ENCODE assay signal across 8 cellular contexts in the genomic region with DNA sequence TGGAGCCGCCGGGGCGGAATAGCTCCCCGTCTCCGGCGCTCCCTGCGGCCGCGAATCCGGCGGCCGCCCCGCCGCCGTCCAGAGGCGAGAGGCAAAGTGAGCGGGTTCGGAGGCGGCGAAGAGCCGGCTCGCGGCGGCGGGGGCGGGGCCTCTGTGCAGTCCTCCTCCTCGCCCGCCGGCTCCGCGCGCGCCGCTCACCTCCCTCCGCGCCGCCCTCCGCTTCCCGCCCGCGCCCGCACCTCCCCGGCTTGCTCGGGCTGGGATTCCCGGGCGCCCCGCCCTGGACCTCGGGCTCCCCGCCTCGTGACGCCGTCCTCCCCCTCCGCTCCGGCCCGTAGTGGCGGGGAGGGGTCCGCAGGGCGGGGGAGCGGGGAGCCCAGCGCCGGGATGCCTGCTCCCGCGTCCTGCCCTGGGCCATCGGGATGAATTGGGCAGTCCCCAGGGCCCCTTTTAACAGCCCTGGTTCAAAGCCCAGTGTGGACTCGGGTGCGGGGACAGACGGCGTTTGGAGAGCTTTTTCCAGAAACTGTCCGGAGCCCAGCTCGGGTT. TPM values are rescaled to one million over a fixed set of nuclear protein-coding genes. Genes with fewer than 3 reads are reported as not detected.
DNase-seq lines count a peak whose midpoint lies in the region; ATAC-seq and TF ChIP-seq lines count a peak whose summit lies in the region.

A gene with protein sequence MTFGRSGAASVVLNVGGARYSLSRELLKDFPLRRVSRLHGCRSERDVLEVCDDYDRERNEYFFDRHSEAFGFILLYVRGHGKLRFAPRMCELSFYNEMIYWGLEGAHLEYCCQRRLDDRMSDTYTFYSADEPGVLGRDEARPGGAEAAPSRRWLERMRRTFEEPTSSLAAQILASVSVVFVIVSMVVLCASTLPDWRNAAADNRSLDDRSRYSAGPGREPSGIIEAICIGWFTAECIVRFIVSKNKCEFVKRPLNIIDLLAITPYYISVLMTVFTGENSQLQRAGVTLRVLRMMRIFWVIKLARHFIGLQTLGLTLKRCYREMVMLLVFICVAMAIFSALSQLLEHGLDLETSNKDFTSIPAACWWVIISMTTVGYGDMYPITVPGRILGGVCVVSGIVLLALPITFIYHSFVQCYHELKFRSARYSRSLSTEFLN (minus strand): TSS at position 98 of the 549 bp plus-strand sequence. CDS start 481 bp downstream, outside the sequence.

- H3K4me1 Mint-ChIP-seq in activated T-cell treated with anti-CD3 and anti-CD28 coated beads, Interleukin-2, amount 50 U/mL, for 72 hours (ENCODE audit: low read depth) = peaks cover 17% of the 10 kb centered on the region

- H3K4me3 ChIP-seq in ACC112 (ENCODE audit: low read depth, low read length) (peak within 1 kb of the TSS; percentile 82), HL-60 (replicated peaks; ENCODE audit: insufficient read depth, low read length) (peak within 1 kb of the TSS; percentile 43), OCI-LY1 (ENCODE audit: low read depth, low read length, poor library complexity, severe bottlenecking) (peak within 1 kb of the TSS; percentile 68), fibroblast of the aortic adventitia (ENCODE audit: low read depth, low read length) (peak within 1 kb of the TSS; percentile 56), neutrophil (ENCODE audit: low read depth in 1 of 2, low read length in 1 of 2) (peak within 1 kb of the TSS; percentile 49 to 62), transverse colon (peak within 1 kb of the TSS; percentile 23 to 70 (median 64))

- ATAC-seq in GM19025 (IDR thresholded peaks at IDR 0.05; ENCODE audit: low read depth, unreplicated experiment) = peak; percentile 65
- ATAC-seq in activated T-cell treated with anti-CD3 and anti-CD28 coated beads, Interleukin-2, amount 50 U/mL, for 72 hours (replicated peaks in 1 of 2) = peak; percentile 85 to 86

- peaks cover 8% of the 10 kb centered on the region; the same call in 1 of the 2 replicates for H3F3A ChIP-seq in OCI-LY1 (ENCODE audit: insufficient read depth, low read length)

- H3K4me1 ChIP-seq in ACC112 (ENCODE audit: control insufficient read depth, insufficient read depth, low read length, unreplicated experiment) (peaks cover 5% of the 10 kb centered on the region), OCI-LY1 (ENCODE audit: insufficient read depth, low read length, severe bottlenecking) (peaks cover 51% of the 10 kb centered on the region), neutrophil (ENCODE audit: control insufficient read depth in 1 of 2, insufficient read depth in 1 of 2, low read depth in 1 of 2, low read length in 1 of 2) (peaks cover 20 to 23% of the 10 kb centered on the region in 2 experiments), transverse colon (peaks cover 0 to 20% (median 13%) of the 10 kb centered on the region in 4 donors)

- peaks cover 28% of the 10 kb centered on the region for H3K27me3 ChIP-seq in ACC112 (ENCODE audit: insufficient read depth, low read length)
- peaks cover 20% of the 10 kb centered on the region for H3K27me3 ChIP-seq in HL-60 (ENCODE audit: insufficient read depth, poor library complexity, severe bottlenecking)
- no peaks in the 10 kb centered on the region for H3K27me3 ChIP-seq in OCI-LY1 (ENCODE audit: insufficient read depth, low read length)
- H3K27me3 ChIP-seq in neutrophil = peaks cover 92% of the 10 kb centered on the region
- peaks cover 31% of the 10 kb centered on the region for H3K27me3 ChIP-seq in transverse colon

- H3K4me2 ChIP-seq in OCI-LY1 (ENCODE audit: low read length) = peak within 1 kb of the TSS; percentile 84

- no peaks in the 10 kb centered on the region for H3K9me2 ChIP-seq in OCI-LY1 (ENCODE audit: low read depth, low read length)

- H3K36me3 ChIP-seq in ACC112 (ENCODE audit: insufficient read depth, low read length) (no peaks in the 10 kb centered on the region), OCI-LY1 (ENCODE audit: insufficient read depth, low read length) (no peaks in the 10 kb centered on the region), neutrophil (no peaks in the 10 kb centered on the region), transverse colon (no peaks in the 10 kb centered on the region)

- H3K9me3 ChIP-seq in OCI-LY1 (ENCODE audit: low read length) (no peaks in the 10 kb centered on the region), neutrophil (no peaks in the 10 kb centered on the region), transverse colon (no peaks in the 10 kb centered on the region)

- H3K79me2 ChIP-seq in ACC112 (ENCODE audit: control insufficient read depth, insufficient read depth, low read length, unreplicated experiment) (no peaks in the 10 kb centered on the region), OCI-LY1 (ENCODE audit: insufficient read depth, low read length) (no peaks in the 10 kb centered on the region)

- H3K27me3 Mint-ChIP-seq in activated T-cell treated with anti-CD3 and anti-CD28 coated beads, Interleukin-2, amount 50 U/mL, for 72 hours (ENCODE audit: low read depth) = peaks cover 18% of the 10 kb centered on the region

- peak; percentile 19 for TF ChIP-seq POLR2A in transverse colon (IDR thresholded peaks at IDR 0.05)

- H3K9me3 Mint-ChIP-seq in activated T-cell treated with anti-CD3 and anti-CD28 coated beads, Interleukin-2, amount 50 U/mL, for 72 hours = no peaks in the 10 kb centered on the region

- H2AFZ ChIP-seq in ACC112 (ENCODE audit: low read length, unreplicated experiment) (peak within 1 kb of the TSS; percentile 83), OCI-LY1 (ENCODE audit: low read length) (peak within 1 kb of the TSS; percentile 72; the same call in 1 of the 2 replicates)

- no peak for TF ChIP-seq EP300 in transverse colon (IDR thresholded peaks at IDR 0.05; ENCODE audit: low read depth)

- H3K27ac Mint-ChIP-seq in activated T-cell treated with anti-CD3 and anti-CD28 coated beads, Interleukin-2, amount 50 U/mL, for 72 hours = peak within 1 kb of the TSS; percentile 77

- peak within 1 kb of the TSS; percentile 96 to 100 for H3K4me3 Mint-ChIP-seq in activated T-cell treated with anti-CD3 and anti-CD28 coated beads, Interleukin-2, amount 50 U/mL, for 72 hours

- H3K27ac ChIP-seq in ACC112 (ENCODE audit: low read depth, low read length) (no peak within 1 kb of the TSS), HL-60 (replicated peaks) (no peak within 1 kb of the TSS), OCI-LY1 (ENCODE audit: low read depth, low read length, poor library complexity, severe bottlenecking) (peak within 1 kb of the TSS; percentile 69), neutrophil (no peak within 1 kb of the TSS), transverse colon (peak within 1 kb of the TSS; percentile 77 to 84 (median 82))

- H3K36me3 Mint-ChIP-seq in activated T-cell treated with anti-CD3 and anti-CD28 coated beads, Interleukin-2, amount 50 U/mL, for 72 hours (ENCODE audit: insufficient read depth in 2 of 2) = peaks cover 0 to 2% of the 10 kb centered on the region in 2 donors

- in situ Hi-C loops in transverse colon (cut with MboI; ENCODE audit: low pct_ligation_motif_present in 1 of 4, low pct_unique_long_range_greater_than_20kb in 1 of 4, low sequenced_read_pairs in 3 of 4) = no loop called here

- peak within 1 kb of the TSS; percentile 86 for H3K9ac ChIP-seq in OCI-LY1 (ENCODE audit: low read length)

- TF ChIP-seq CTCF in HL-60 (IDR thresholded peaks at IDR 0.05; ENCODE audit: insufficient read depth, low read length) (no peak), OCI-LY1 (IDR thresholded peaks at IDR 0.05; ENCODE audit: low read length) (no peak), fibroblast of the aortic adventitia (IDR thresholded peaks at IDR 0.05; ENCODE audit: insufficient read depth, low read length) (no peak), neutrophil (IDR thresholded peaks at IDR 0.05) (no peak), transverse colon (IDR thresholded peaks at IDR 0.05) (no peak)

- peak; percentile 28 to 36 for DNase-seq in HL-60 (ENCODE audit: low read depth in 1 of 2, low spot score in 1 of 2)
- peak; percentile 76 to 82 for DNase-seq in activated T-cell treated with anti-CD3 and anti-CD28 coated beads, Interleukin-2, amount 50 U/mL, for 72 hours
- no peak for DNase-seq in fibroblast of the aortic adventitia (ENCODE audit: low read depth)
- peak; percentile 84 for DNase-seq in transverse colon

- no peaks in the 10 kb centered on the region for H4K20me1 ChIP-seq in OCI-LY1 (ENCODE audit: insufficient read depth, low read length)

- WGBS in transverse colon (ENCODE audit: low coverage in 1 of 2), 2 donors = 1% methylated on average over 50 of the region's 70 CpGs; no CpG with 5 or more reads in 1 of the 2 donors

- intact Hi-C loops in transverse colon (cut with DNase I; ENCODE audit: low total_unique reads) = no loop called here

RNA-seq across cellular contexts. Expression of the gene that starts here (rescaled TPM):
- total RNA-seq in activated T-cell treated with anti-CD3 and anti-CD28 coated beads, Interleukin-2, amount 50 U/mL, for 72 hours = under 1 TPM; 0.16 to 0.22 TPM
- total RNA-seq in fibroblast of the aortic adventitia (ENCODE audit: low replicate concordance) (under 0.01 TPM in 1 of 2 replicates, not detected in the other), transverse colon (10 to 100 TPM; 11.3 to 25.4 (median 18.5) TPM)

Comparison
In these comparisons a context has a peak if more than half of its experiments do, and no peak if none do; other contexts are left out.
1. RNA of the gene that starts here (total RNA-seq): 11.3 to 25.4 TPM in transverse colon; 0.16 to 0.22 TPM in activated T-cell treated with anti-CD3 and anti-CD28 coated beads, Interleukin-2, amount 50 U/mL, for 72 hours and under 0.01 TPM in fibroblast of the aortic adventitia; every median in the first group is over 10 times any median in the second.
2. Peak in DNase-seq and ATAC-seq in activated T-cell treated with anti-CD3 and anti-CD28 coated beads, Interleukin-2, amount 50 U/mL, for 72 hours; RNA of the gene not detected or under 1 TPM.
3. H3K27ac ChIP-seq: peak in OCI-LY1 (single experiment) and transverse colon (4 of 4); none in ACC112 (single experiment), HL-60 (single experiment) and neutrophil (single experiment).
4. Peak in every context shown above with its lines, with median percentiles within 50 percentile points of each other: H3K4me3 ChIP-seq.